In genomic region chr5:102295534-102296228, GRCh38 we compare ENCODE assay signal across 10 cellular contexts. TPM values are rescaled to one million over a fixed set of nuclear protein-coding genes. Genes with fewer than 3 reads are reported as not detected.
DNase-seq lines count a peak whose midpoint lies in the region; ATAC-seq and TF ChIP-seq lines count a peak whose summit lies in the region.
"Had no signal": no experiment of that assay in that cellular context is flagged by ENCODE, and none has a peak within 500 bp of the region (broad histone marks: within the 10 kb centered on the region; RNA-seq: fewer than 3 reads in every experiment).

No MANE protein-coding gene starts in this region.

- DNase-seq in H9 = peak; percentile 60
- no peak for DNase-seq in PC-9
- no peak for DNase-seq in fibroblast of the aortic adventitia (ENCODE audit: low read depth)
- peak; percentile 24 for DNase-seq in progenitor cell of endocrine pancreas (ENCODE audit: low spot score, unreplicated experiment)
- no peak for DNase-seq in lower leg skin (ENCODE audit: low spot score in 2 of 2)
- no peak for DNase-seq in activated CD4-positive, alpha-beta T cell treated with anti-CD3 and anti-CD28 coated beads for 4 hours
- DNase-seq in HPDE6-E6E7 (ENCODE audit: extremely low spot score) = no peak

- H3K79me2 ChIP-seq in H9 (ENCODE audit: insufficient read depth, low read length) = no peaks in the 10 kb centered on the region
- no peaks in the 10 kb centered on the region for H3K79me2 ChIP-seq in PC-9 (ENCODE audit: low read depth)

- POLR2A ChIA-PET in PC-9 (lab: Charles Lee; ENCODE audit: unreplicated experiment) = interaction anchor here (0.7 kb wide), 1 partner anchor 21 kb away, joined by 3 read pairs; no protein-coding TSS in a partner anchor

- H3K9me2 ChIP-seq in PC-9 (ENCODE audit: insufficient read depth) = no peaks in the 10 kb centered on the region

- H3K4me3 ChIP-seq in PC-9 (peak overlapping the region; percentile 54), fibroblast of the aortic adventitia (ENCODE audit: low read depth, low read length) (peak overlapping the region; percentile 38), lower leg skin (ENCODE audit: low read depth, poor library complexity, severe bottlenecking) (no peak overlapping the region)

- intact Hi-C loops in PC-9 (cut with micrococcal nuclease; ENCODE audit: unreplicated experiment) = no loop called here
- intact Hi-C loops in lower leg skin (cut with DNase I; ENCODE audit: low total_unique reads) = no loop called here

- peak overlapping the region; percentile 44; the same call in 1 of the 2 replicates for H3K14ac ChIP-seq in H9 (ENCODE audit: insufficient read depth, low read length)

- WGBS in H9 (ENCODE audit: extremely low coverage, insufficient read length, low lambda C conversion rate) = no CpG with 5 or more reads among the region's 30 CpGs
- WGBS in lower leg skin, 2 donors = 3 to 4% methylated on average over 30 of the region's 30 CpGs

- H2BK20ac ChIP-seq in H9 (ENCODE audit: low read depth, low read length, poor library complexity, severe bottlenecking) = no peak overlapping the region

- H3K18ac ChIP-seq in H9 (ENCODE audit: insufficient read length, low read depth, low read length) = peak overlapping the region; percentile 32

- H2BK15ac ChIP-seq in H9 (ENCODE audit: low read depth, low read length) = no peak overlapping the region

- BruUV-seq in PC-9 (replicated peaks; lab: Mats Ljungman, UMichigan) = no TSS peak

- TF ChIP-seq CTCF in H9 (conservative IDR thresholded peaks at IDR 0.05) (no peak), PC-9 (conservative IDR thresholded peaks at IDR 0.05) (no peak), fibroblast of the aortic adventitia (IDR thresholded peaks at IDR 0.05; ENCODE audit: insufficient read depth, low read length) (no peak), progenitor cell of endocrine pancreas (IDR thresholded peaks at IDR 0.05; ENCODE audit: unreplicated experiment) (no peak), lower leg skin (IDR thresholded peaks at IDR 0.05) (no peak)

- H3K36me3 Mint-ChIP-seq in H9 (ENCODE audit: insufficient read depth in 1 of 3, low read depth in 3 of 3) = no peaks in the 10 kb centered on the region
- H3K36me3 Mint-ChIP-seq in progenitor cell of endocrine pancreas (ENCODE audit: insufficient read depth) = no peaks in the 10 kb centered on the region

- peak overlapping the region; percentile 76 for H3K4me2 ChIP-seq in H9 (ENCODE audit: insufficient read depth, insufficient read length, low read length)
- H3K4me2 ChIP-seq in PC-9 = peak overlapping the region; percentile 87

- H3K4ac ChIP-seq in H9 (ENCODE audit: low read depth, low read length) = no peak overlapping the region

- no peaks in the 10 kb centered on the region for H3F3A ChIP-seq in PC-9 (ENCODE audit: insufficient read depth, low read depth)

- H3K4me1 ChIP-seq in H9 (ENCODE audit: insufficient read depth, low read length) (no peaks in the 10 kb centered on the region; the same call in 1 of the 2 replicates), PC-9 (replicated peaks; ENCODE audit: insufficient read depth) (no peaks in the 10 kb centered on the region)

- H3K27me3 Mint-ChIP-seq in H9 (ENCODE audit: low read depth) = peaks cover 14% of the 10 kb centered on the region
- peaks cover 7% of the 10 kb centered on the region for H3K27me3 Mint-ChIP-seq in progenitor cell of endocrine pancreas

- H2AK5ac ChIP-seq in H9 (ENCODE audit: insufficient read length, low read length) = no peak overlapping the region

- peak overlapping the region; percentile 36 for H3K9ac ChIP-seq in H9 (ENCODE audit: extremely low read depth, insufficient read length, low read length)

- peak overlapping the region; percentile 10 to 94 (median 84); a peak in 5 of 7 replicates for H3K27ac Mint-ChIP-seq in H9
- H3K27ac Mint-ChIP-seq in progenitor cell of endocrine pancreas = peak overlapping the region; percentile 93

- H3K27me3 ChIP-seq in H9 (ENCODE audit: insufficient read depth, low read length) = no peaks in the 10 kb centered on the region
- no peaks in the 10 kb centered on the region for H3K27me3 ChIP-seq in PC-9 (ENCODE audit: insufficient read depth, low read depth)

- H2AFZ ChIP-seq in H9 (ENCODE audit: low read length) (no peak overlapping the region), PC-9 (peak overlapping the region; percentile 90)

- no peak overlapping the region for H2BK120ac ChIP-seq in H9 (ENCODE audit: low read depth, low read length, poor library complexity, severe bottlenecking)

- H3K4me1 Mint-ChIP-seq in H9 = peaks cover 19 to 20% of the 10 kb centered on the region in 2 experiments
- peaks cover 14% of the 10 kb centered on the region for H3K4me1 Mint-ChIP-seq in progenitor cell of endocrine pancreas (ENCODE audit: low read depth)

- H3K4me3 Mint-ChIP-seq in H9 = peak overlapping the region; percentile 82 to 95
- peak overlapping the region; percentile 95 for H3K4me3 Mint-ChIP-seq in progenitor cell of endocrine pancreas (ENCODE audit: low read depth)

- H3K36me3 ChIP-seq in PC-9 (ENCODE audit: low read depth) = no peaks in the 10 kb centered on the region

- H4K20me1 ChIP-seq in H9 (ENCODE audit: control insufficient read depth, insufficient read depth, insufficient read length) = no peaks in the 10 kb centered on the region
- no peaks in the 10 kb centered on the region for H4K20me1 ChIP-seq in PC-9 (ENCODE audit: insufficient read depth)

- H3K9me3 Mint-ChIP-seq in H9 = no peaks in the 10 kb centered on the region
- H3K9me3 Mint-ChIP-seq in progenitor cell of endocrine pancreas (ENCODE audit: low read depth) = no peaks in the 10 kb centered on the region

- H2BK12ac ChIP-seq in H9 (ENCODE audit: insufficient read length, low read depth, low read length) = no peak overlapping the region

- no peaks in the 10 kb centered on the region for H3K9me3 ChIP-seq in H9 (ENCODE audit: control insufficient read depth, low read depth, low read length)
- no peaks in the 10 kb centered on the region for H3K9me3 ChIP-seq in PC-9 (ENCODE audit: insufficient read depth, low read depth)

- no peak overlapping the region for H4K5ac ChIP-seq in H9 (ENCODE audit: insufficient read length, low read depth, low read length)

- no peak overlapping the region for H4K91ac ChIP-seq in H9 (ENCODE audit: insufficient read length, low read depth, low read length)

- no peak overlapping the region for H3K56ac ChIP-seq in H9 (ENCODE audit: insufficient read length, low read depth, low read length)

- no peak overlapping the region for H3K23ac ChIP-seq in H9 (ENCODE audit: insufficient read length, low read depth, low read length)

- peaks cover 4% of the 10 kb centered on the region for H3K23me2 ChIP-seq in H9 (ENCODE audit: insufficient read length, low read depth, low read length, poor library complexity, severe bottlenecking)

- H4K8ac ChIP-seq in H9 (replicated peaks; ENCODE audit: insufficient read length, low read depth, low read length) = no peak overlapping the region

- no peaks in the 10 kb centered on the region for H3K79me1 ChIP-seq in H9 (ENCODE audit: insufficient read depth, low read depth, low read length, poor library complexity, severe bottlenecking)

- ATAC-seq in GM18498 (IDR thresholded peaks at IDR 0.05; ENCODE audit: unreplicated experiment) = peak; percentile 10

- CTCF ChIA-PET in PC-9 (lab: Charles Lee) = no interaction called here

- no peak overlapping the region for H2BK5ac ChIP-seq in H9 (ENCODE audit: insufficient read length, low read length)

- H3K27ac ChIP-seq in H9 (ENCODE audit: insufficient read length, low read depth, low read length) (no peak overlapping the region), PC-9 (no peak overlapping the region)

- no peak for TF ChIP-seq POLR2A in lower leg skin (IDR thresholded peaks at IDR 0.05)

- no peak overlapping the region for H3T11ph ChIP-seq in H9 (ENCODE audit: low read length)

RNA-seq across cellular contexts. Expression of gene SLCO4C1, which starts 0.4 kb away (rescaled TPM):
- total RNA-seq in H9 (2021) (4.8 and 5.6 TPM in 2 replicates), PC-9 (2021) (0.48 and 2.5 TPM in 2 replicates), fibroblast of the aortic adventitia (ENCODE audit: low replicate concordance) (0.09 TPM in 1 of 2 replicates, not detected in the other), progenitor cell of endocrine pancreas (4.0 and 4.8 TPM in 2 replicates), lower leg skin (1 to 10 TPM in 2 of 4 donors, under 1 TPM in 2; 0.30 to 1.3 (median 0.94) TPM)
- total RNA-seq: LHCN-M2, lung microvascular endothelial cell had no signal

Comparison
In these comparisons a context has a peak if more than half of its experiments do, and no peak if none do; other contexts are left out.
1. DNase-seq: peak in H9 (single experiment) and progenitor cell of endocrine pancreas (single experiment); none in PC-9 (0 of 2), fibroblast of the aortic adventitia (single experiment), lower leg skin (0 of 2), activated CD4-positive, alpha-beta T cell treated with anti-CD3 and anti-CD28 coated beads for 4 hours (0 of 2) and HPDE6-E6E7 (single experiment).